Comparison of ENCODE assay signal across 24 cellular contexts in genomic region chr6:109339906-109340678, GRCh38. TPM values are rescaled to one million over a fixed set of nuclear protein-coding genes. Genes with fewer than 3 reads are reported as not detected.
A peak's percentile ranks its signal among the peaks of the same experiment; 100 is the strongest.
DNase-seq lines count a peak whose midpoint lies in the region; ATAC-seq and TF ChIP-seq lines count a peak whose summit lies in the region.
"Had no signal": no experiment of that assay in that cellular context is flagged by ENCODE, and none has a peak within 500 bp of the region (broad histone marks: within the 10 kb centered on the region; RNA-seq: fewer than 3 reads in every experiment).

No MANE protein-coding gene starts in this region.

- no peak for DNase-seq in mucosa of descending colon
- no peak for DNase-seq in GM20000 (ENCODE audit: low spot score)
- no peak for DNase-seq in effector CD4-positive, alpha-beta T cell
- DNase-seq: activated CD4-positive, alpha-beta T cell treated with anti-CD3 and anti-CD28 coated beads, Interleukin-2, amount 50 U/mL, for 1 hour; activated CD4-positive, CD25-positive, alpha-beta regulatory T cell; activated T-cell treated with anti-CD3 and anti-CD28 coated beads, Interleukin-2, amount 50 U/mL, for 4 hours; central memory CD4-positive, alpha-beta T cell; esophagus squamous epithelium; heart left ventricle; kidney; naive B cell; NCI-H1048; stimulated activated CD4-positive, alpha-beta T cell treated with anti-CD3 and anti-CD28 coated beads, Interleukin-4, amount 100 ng/mL, for 1 hour had no signal

- H3K9me3 ChIP-seq in KOPT-K1 (ENCODE audit: insufficient read depth, low read length, poor library complexity, severe bottlenecking) (no peaks in the 10 kb centered on the region), mucosa of descending colon (no peaks in the 10 kb centered on the region)
- H3K9me3 ChIP-seq: BLaER1, esophagus squamous epithelium, heart left ventricle, SJSA1, tibial nerve had no signal

- H3K4me1 ChIP-seq in mucosa of descending colon (ENCODE audit: low read depth), result peaks cover 22% of the 10 kb centered on the region
- H3K4me1 ChIP-seq: foreskin keratinocyte, SJSA1, tibial nerve had no signal

- TF ChIP-seq CTCF in mucosa of descending colon (IDR thresholded peaks at IDR 0.05), result no peak
- no peak for TF ChIP-seq CTCF in GM20000 (IDR thresholded peaks at IDR 0.05; ENCODE audit: extremely low read depth, missing control alignments)

- H3K4me3 ChIP-seq in mucosa of descending colon, result no peak overlapping the region
- H3K4me3 ChIP-seq: BLaER1, esophagus squamous epithelium, heart left ventricle, SJSA1, tibial nerve had no signal

- peak; percentile 6 for ATAC-seq in mucosa of descending colon
- ATAC-seq in HG02840 (IDR thresholded peaks at IDR 0.05; ENCODE audit: low FRiP score, unreplicated experiment), result no peak
- ATAC-seq in HG03039 (IDR thresholded peaks at IDR 0.05; ENCODE audit: unreplicated experiment), result no peak
- ATAC-seq: activated T-cell treated with anti-CD3 and anti-CD28 coated beads, Interleukin-2, amount 50 U/mL, for 4 hours; foreskin keratinocyte; heart left ventricle; HepG2; sciatic nerve had no signal

- H3K36me3 ChIP-seq in KOPT-K1 (ENCODE audit: insufficient read depth, low read length) (no peaks in the 10 kb centered on the region), mucosa of descending colon (ENCODE audit: low read depth) (no peaks in the 10 kb centered on the region)
- H3K36me3 ChIP-seq: BLaER1, esophagus squamous epithelium, heart left ventricle, SJSA1 had no signal

- intact Hi-C loops in mucosa of descending colon (cut with DNase I, micrococcal nuclease), result no loop called here

- H3K27ac ChIP-seq in KOPT-K1 (ENCODE audit: low read depth, low read length, poor library complexity, severe bottlenecking) (peak overlapping the region; percentile 19), angular gyrus (ENCODE audit: low read depth, low read length) (peak overlapping the region; percentile 19)
- H3K27ac ChIP-seq: BLaER1, esophagus squamous epithelium, foreskin keratinocyte, heart left ventricle, RWPE1, SJSA1, tibial nerve had no signal

RNA-seq across cellular contexts. Expression of gene CD164, which starts 42.2 kb away (rescaled TPM):
- 100 to 1,000 TPM; 337 to 845 (median 513) TPM for total RNA-seq in mucosa of descending colon
